ENCODE assay signal across 3 cellular contexts in the genomic region with DNA sequence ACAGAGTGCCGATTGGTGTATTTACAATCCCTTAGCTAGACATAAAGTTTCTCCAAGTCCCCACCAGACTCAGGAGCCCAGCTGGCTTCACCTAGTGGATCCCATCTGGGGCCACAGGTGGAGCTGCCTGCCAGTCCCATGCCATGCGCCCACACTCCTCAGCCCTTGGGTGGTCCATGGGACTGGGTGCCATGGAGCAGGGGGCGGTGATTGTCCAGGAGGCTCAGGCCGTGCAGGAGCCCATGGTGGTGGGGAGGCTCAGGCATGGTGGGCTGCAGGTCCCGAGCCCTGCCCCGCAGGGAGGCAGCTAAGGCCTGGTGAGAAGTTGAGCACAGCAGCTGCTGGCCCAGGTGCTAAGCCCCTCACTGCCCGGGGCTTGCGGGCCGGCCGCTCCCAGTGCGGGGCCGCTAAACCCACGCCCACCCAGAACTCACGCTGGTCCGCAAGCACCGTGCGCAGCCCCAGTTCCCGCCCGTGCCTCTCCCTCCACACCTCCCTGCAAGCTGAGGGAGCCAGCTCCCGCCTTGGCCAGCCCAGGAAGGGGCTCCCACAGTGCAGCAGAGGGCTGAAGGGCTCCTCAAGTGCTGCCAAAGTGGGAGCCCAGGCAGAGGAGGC. TPM values are rescaled to one million over a fixed set of nuclear protein-coding genes. Genes with fewer than 3 reads are reported as not detected.
"Had no signal": no experiment of that assay in that cellular context is flagged by ENCODE, and none has a peak within 500 bp of the region (broad histone marks: within the 10 kb centered on the region; RNA-seq: fewer than 3 reads in every experiment).

No MANE protein-coding gene starts in this region.

RNA-seq across cellular contexts. Expression of gene GNG4, which starts 55.2 kb away (rescaled TPM):
- total RNA-seq: subcutaneous adipose tissue, upper lobe of right lung, ureter had no signal
